21 cellular contexts compared by ENCODE assay signal in the genomic region with DNA sequence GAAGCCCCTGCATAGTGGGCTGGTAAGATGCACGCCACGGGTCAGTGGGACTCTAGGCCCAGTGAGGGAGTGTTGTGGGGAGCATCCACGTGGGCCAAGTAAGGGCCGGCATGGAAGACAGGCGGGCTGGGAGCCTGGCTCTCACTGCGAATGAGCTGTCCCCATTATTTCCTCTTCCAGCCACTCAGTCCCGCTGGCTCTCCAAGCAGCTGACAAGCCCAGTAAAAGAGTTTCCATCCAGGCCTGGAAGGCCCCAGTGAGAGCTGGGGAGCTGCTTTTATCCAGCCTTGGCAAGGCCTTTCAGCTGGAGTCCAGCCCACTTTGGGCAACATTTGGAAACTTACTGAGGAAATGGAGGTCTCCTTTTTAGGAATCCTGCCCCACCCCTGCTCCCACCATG. TPM values are rescaled to one million over a fixed set of nuclear protein-coding genes. Genes with fewer than 3 reads are reported as not detected.
A peak's percentile ranks its signal among the peaks of the same experiment; 100 is the strongest.
DNase-seq lines count a peak whose midpoint lies in the region; ATAC-seq and TF ChIP-seq lines count a peak whose summit lies in the region.
"Had no signal": no experiment of that assay in that cellular context is flagged by ENCODE, and none has a peak within 500 bp of the region (broad histone marks: within the 10 kb centered on the region; RNA-seq: fewer than 3 reads in every experiment).

No MANE protein-coding gene starts in this region.

- H3K9me3 ChIP-seq in right atrium auricular region, result no peaks in the 10 kb centered on the region
- H3K9me3 ChIP-seq: Peyer's patch had no signal

- intact Hi-C loops in Right ventricle myocardium superior (cut with DNase I), result no loop called here
- intact Hi-C loops in left ventricle myocardium superior (cut with micrococcal nuclease), result loop anchor here (10.0 kb wide), 1 partner anchor 95 kb away; no protein-coding TSS in a partner anchor

- TF ChIP-seq CTCF in right atrium auricular region (IDR thresholded peaks at IDR 0.05), result no peak

- H3K4me1 ChIP-seq in right atrium auricular region, result no peaks in the 10 kb centered on the region
- H3K4me1 ChIP-seq: Peyer's patch had no signal

- no peak overlapping the region for H3K4me3 ChIP-seq in right atrium auricular region
- H3K4me3 ChIP-seq: Peyer's patch had no signal

- no peaks in the 10 kb centered on the region for H3K27me3 ChIP-seq in right atrium auricular region
- H3K27me3 ChIP-seq: Peyer's patch had no signal

- no peak overlapping the region for H3K27ac ChIP-seq in right atrium auricular region
- H3K27ac ChIP-seq: Peyer's patch had no signal

- DNase-seq in Right ventricle myocardium superior, result no peak
- DNase-seq in right atrium auricular region (ENCODE audit: low spot score), result no peak
- DNase-seq in left ventricle myocardium superior, result peak; percentile 35
- DNase-seq in putamen (ENCODE audit: low spot score), result peak; percentile 29
- no peak for DNase-seq in NCI-H2081 treated with DMSO at 0.1 percent for 48 hours (lab: John Stamatoyannopoulos, UW)
- DNase-seq in left lobe of liver (ENCODE audit: low spot score), result no peak
- DNase-seq in NCI-H2081 (lab: John Stamatoyannopoulos, UW), result no peak
- DNase-seq: 8988T; DMS79 treated with DMSO at 0.1 percent for 48 hours; H9; IMR-90; Karpas-422; NCI-H1436; NCI-H2029; NCI-H2171 treated with DMSO at 0.1 percent for 48 hours; NK-92 treated with Interleukin-12 subunit alpha and Interleukin-12 subunit beta, amount 100 ng/mL, for 24 hours; Peyer's patch; SHP77 had no signal

- no peaks in the 10 kb centered on the region for H3K36me3 ChIP-seq in right atrium auricular region
- H3K36me3 ChIP-seq: Peyer's patch had no signal

- ATAC-seq in Right ventricle myocardium superior (ENCODE audit: poor library complexity) (peak; percentile 68), left ventricle myocardium superior (peak; percentile 64), GM21737 (IDR thresholded peaks at IDR 0.05; ENCODE audit: unreplicated experiment) (no peak), left lobe of liver (no peak)

RNA-seq across cellular contexts. Expression of gene APLN, which starts 24.9 kb away (rescaled TPM):
- 15.4 TPM for total RNA-seq in Right ventricle myocardium superior
- total RNA-seq in right atrium auricular region, result 1 to 10 TPM; 2.1 to 2.3 TPM
- total RNA-seq in left ventricle myocardium superior, result 25.9 TPM
- total RNA-seq in left lobe of liver, result 1.2 TPM
- total RNA-seq: B cell, MCF 10A had no signal

Comparison
In these comparisons a context has a peak if more than half of its experiments do, and no peak if none do; other contexts are left out.
1. DNase-seq: peak in left ventricle myocardium superior (single experiment) and putamen (single experiment); none in Right ventricle myocardium superior (single experiment), right atrium auricular region (single experiment), NCI-H2081 treated with DMSO at 0.1 percent for 48 hours (single experiment), left lobe of liver (single experiment) and NCI-H2081 (0 of 2).
2. ATAC-seq: peak in Right ventricle myocardium superior (single experiment) and left ventricle myocardium superior (single experiment); none in GM21737 (single experiment) and left lobe of liver (single experiment).